ENCODE assay signal across 23 cellular contexts in genomic region chr9:36318212-36318802, GRCh38.
DNase-seq lines count a peak whose midpoint lies in the region; ATAC-seq and TF ChIP-seq lines count a peak whose summit lies in the region.
"Had no signal": no experiment of that assay in that cellular context is flagged by ENCODE, and none has a peak within 500 bp of the region (broad histone marks: within the 10 kb centered on the region; RNA-seq: fewer than 3 reads in every experiment).

No MANE protein-coding gene starts in this region.

- H3K4me1 ChIP-seq in colonic mucosa (peaks cover 10% of the 10 kb centered on the region), mesenchymal stem cell (ENCODE audit: control insufficient read depth, insufficient read depth, low read depth, low read length) (peaks cover 27% of the 10 kb centered on the region)
- H3K4me1 ChIP-seq: ascending aorta had no signal

- no peaks in the 10 kb centered on the region for H3K36me3 ChIP-seq in colonic mucosa
- H3K36me3 ChIP-seq in mesenchymal stem cell (ENCODE audit: control insufficient read depth in 1 of 2, insufficient read depth in 2 of 2, low read depth in 1 of 2, low read length in 2 of 2): no peaks in the 10 kb centered on the region
- H3K36me3 ChIP-seq: ascending aorta, neural progenitor cell had no signal

- H3K18ac ChIP-seq in mesenchymal stem cell (ENCODE audit: low read depth in 1 of 2, low read length in 2 of 2): no peak overlapping the region

- H2BK5ac ChIP-seq in mesenchymal stem cell (ENCODE audit: low read depth, low read length, poor library complexity, severe bottlenecking): no peak overlapping the region

- ATAC-seq in esophagus mucosa: no peak
- no peak for ATAC-seq in GM21390 (IDR thresholded peaks at IDR 0.05; ENCODE audit: unreplicated experiment)
- ATAC-seq: activated CD8-positive, alpha-beta T cell treated with anti-CD3 and anti-CD28 coated beads, Interleukin-2, amount 10 ng/mL, durations not matched to agents 7 days and 5 days; SK-N-SH treated with all-trans-retinoic acid at 6 μM for 48 hours had no signal

- no peaks in the 10 kb centered on the region for H3K27me3 ChIP-seq in colonic mucosa
- H3K27me3 ChIP-seq in mesenchymal stem cell (ENCODE audit: control insufficient read depth in 1 of 2, insufficient read depth in 1 of 2, low read length in 2 of 2): peaks cover 0 to 12% of the 10 kb centered on the region in 2 experiments
- H3K27me3 ChIP-seq: ascending aorta, neural progenitor cell had no signal

- no peak overlapping the region for H3K4me3 ChIP-seq in colonic mucosa
- H3K4me3 ChIP-seq in mesenchymal stem cell (ENCODE audit: insufficient read depth in 1 of 2, low read depth in 1 of 2, low read length in 2 of 2): no peak overlapping the region
- H3K4me3 ChIP-seq: ascending aorta, neural progenitor cell had no signal

- H2AFZ ChIP-seq in mesenchymal stem cell (ENCODE audit: low read depth, low read length): no peak overlapping the region
- H2AFZ ChIP-seq: neural progenitor cell had no signal

- no peak overlapping the region for H4K8ac ChIP-seq in mesenchymal stem cell (ENCODE audit: low read length)

- H3K9me3 ChIP-seq in colonic mucosa: no peaks in the 10 kb centered on the region
- H3K9me3 ChIP-seq in mesenchymal stem cell (ENCODE audit: control insufficient read depth, low read length): no peaks in the 10 kb centered on the region
- H3K9me3 ChIP-seq: ascending aorta had no signal

- H3K4ac ChIP-seq in mesenchymal stem cell (ENCODE audit: low read depth in 1 of 2, low read length in 2 of 2): no peak overlapping the region

- intact Hi-C loops in colonic mucosa (cut with DNase I): no loop called here

- H2AK5ac ChIP-seq in mesenchymal stem cell (ENCODE audit: low read length, severe bottlenecking): peak overlapping the region; percentile 94

- no peak overlapping the region for H2BK120ac ChIP-seq in mesenchymal stem cell (ENCODE audit: low read depth, low read length)

- H3K23ac ChIP-seq in mesenchymal stem cell (ENCODE audit: low read length in 2 of 2): no peak overlapping the region

- H3K27ac ChIP-seq in colonic mucosa: peak overlapping the region; percentile 87
- H3K27ac ChIP-seq in mesenchymal stem cell (ENCODE audit: low read length, poor library complexity, severe bottlenecking): no peak overlapping the region
- peak overlapping the region; percentile 74 for H3K27ac ChIP-seq in temporal lobe (ENCODE audit: low read depth, low read length)
- H3K27ac ChIP-seq: ascending aorta, KMS-11, neural progenitor cell had no signal

- H3K4me2 ChIP-seq in mesenchymal stem cell (ENCODE audit: low read length, poor library complexity, severe bottlenecking): no peak overlapping the region
- H3K4me2 ChIP-seq: KMS-11, neural progenitor cell had no signal

- no peak overlapping the region for H3K14ac ChIP-seq in mesenchymal stem cell (ENCODE audit: low read length in 2 of 2)

- H2BK15ac ChIP-seq in mesenchymal stem cell (ENCODE audit: low read depth, poor library complexity, severe bottlenecking): no peak overlapping the region

- no peak for TF ChIP-seq CTCF in colonic mucosa (IDR thresholded peaks at IDR 0.05)

- WGBS in mesenchymal stem cell: 87% methylated on average over 10 of the region's 14 CpGs

- H3K9ac ChIP-seq in colonic mucosa (ENCODE audit: low read depth in 2 of 2, low read length in 2 of 2): peak overlapping the region in 1 of 2 donors; percentile 34
- no peak overlapping the region for H3K9ac ChIP-seq in mesenchymal stem cell (ENCODE audit: low read length)
- H3K9ac ChIP-seq: KMS-11, neural progenitor cell had no signal

- no peak overlapping the region for H2BK12ac ChIP-seq in mesenchymal stem cell (ENCODE audit: low read length in 2 of 2)

- DNase-seq in DMS 273 (lab: John Stamatoyannopoulos, UW; ENCODE audit: unreplicated experiment) (peak; percentile 52), DMS 273 treated with DMSO at 0.1 percent for 48 hours (lab: John Stamatoyannopoulos, UW) (no peak), colonic mucosa (peak; percentile 73), mesenchymal stem cell (no peak), midbrain (lab: John Stamatoyannopoulos, UW) (no peak)
- DNase-seq: 8988T; activated CD8-positive, alpha-beta T cell treated with anti-CD3 and anti-CD28 coated beads, Interleukin-2, amount 10 ng/mL, durations not matched to agents 7 days and 5 days; activated gamma-delta T cell; activated naive CD8-positive, alpha-beta T cell treated with anti-CD3 and anti-CD28 coated beads, Interleukin-2, amount 10 ng/mL, durations not matched to agents 7 days and 5 days; activated T-cell treated with anti-CD3 and anti-CD28 coated beads for 4 hours; glutamatergic neuron; MV-4-11; NCI-H1436 treated with DMSO at 0.1 percent for 48 hours; NCI-H446; stimulated activated naive CD4-positive, alpha-beta T cell treated with Interleukin-2 at 50 U/mL for 16 hours; T-helper 2 cell had no signal

- no peak overlapping the region for H4K91ac ChIP-seq in mesenchymal stem cell (ENCODE audit: low read length)

- H3K79me1 ChIP-seq in mesenchymal stem cell (replicated peaks; ENCODE audit: low read length, poor library complexity, severe bottlenecking): no peaks in the 10 kb centered on the region

Comparison
In these comparisons a context has a peak if more than half of its experiments do, and no peak if none do; other contexts are left out.
1. DNase-seq: peak in DMS 273 (single experiment) and colonic mucosa (single experiment); none in DMS 273 treated with DMSO at 0.1 percent for 48 hours (single experiment), mesenchymal stem cell (single experiment) and midbrain (single experiment).